8 cellular contexts compared by ENCODE assay signal in genomic region chr1:111202707-111203623, GRCh38. TPM values are rescaled to one million over a fixed set of nuclear protein-coding genes. Genes with fewer than 3 reads are reported as not detected.
DNase-seq lines count a peak whose midpoint lies in the region; ATAC-seq and TF ChIP-seq lines count a peak whose summit lies in the region.

No MANE protein-coding gene starts in this region.

- peak overlapping the region; percentile 96 for H3K4me3 Mint-ChIP-seq in activated T-cell treated with anti-CD3 and anti-CD28 coated beads, Interleukin-2, amount 50 U/mL, for 24 hours

- H3K27me3 Mint-ChIP-seq in activated T-cell treated with anti-CD3 and anti-CD28 coated beads, Interleukin-2, amount 50 U/mL, for 24 hours = no peaks in the 10 kb centered on the region

- no peak for TF ChIP-seq POLR2A in right lobe of liver (IDR thresholded peaks at IDR 0.05)

- H3K36me3 ChIP-seq in right lobe of liver = peaks cover 0 to 3% (median 0%) of the 10 kb centered on the region in 4 donors

- H3K4me1 ChIP-seq in right lobe of liver = peaks cover 0 to 50% (median 20%) of the 10 kb centered on the region in 4 donors

- no peaks in the 10 kb centered on the region for H3K9me3 ChIP-seq in right lobe of liver

- in situ Hi-C loops in ACHN (cut with HindIII; ENCODE audit: low pct_ligation_motif_present, low pct_unique_long_range_greater_than_20kb, low sequenced_read_pairs) = no loop called here

- no peaks in the 10 kb centered on the region for H3K27me3 ChIP-seq in right lobe of liver

- intact Hi-C loops in right lobe of liver (cut with DNase I) = no loop called here

- WGBS in right lobe of liver (ENCODE audit: insufficient coverage, low coverage, low lambda C conversion rate, missing lambda C conversion rate) = 33% methylated on average over 2 of the region's 4 CpGs

- peak; percentile 68 for DNase-seq in ACHN
- no peak for DNase-seq in activated T-cell treated with anti-CD3 and anti-CD28 coated beads, Interleukin-2, amount 50 U/mL, for 24 hours
- no peak for DNase-seq in right lobe of liver
- DNase-seq in GM19240 (ENCODE audit: insufficient read length, low spot score) = no peak
- DNase-seq in dermis blood vessel endothelial cell = no peak

- peak overlapping the region; percentile 68 to 78 (median 75) for H3K27ac ChIP-seq in right lobe of liver

- peak overlapping the region; percentile 98 for H3K27ac Mint-ChIP-seq in activated T-cell treated with anti-CD3 and anti-CD28 coated beads, Interleukin-2, amount 50 U/mL, for 24 hours

- no peaks in the 10 kb centered on the region for H3K9me3 Mint-ChIP-seq in activated T-cell treated with anti-CD3 and anti-CD28 coated beads, Interleukin-2, amount 50 U/mL, for 24 hours

- H3K4me3 ChIP-seq in right lobe of liver = peak overlapping the region; percentile 70 to 82 (median 71)

- TF ChIP-seq CTCF in right lobe of liver (IDR thresholded peaks at IDR 0.05) = no peak

- peaks cover 57% of the 10 kb centered on the region for H3K4me1 Mint-ChIP-seq in activated T-cell treated with anti-CD3 and anti-CD28 coated beads, Interleukin-2, amount 50 U/mL, for 24 hours (ENCODE audit: low read depth)

- peak; percentile 6 for ATAC-seq in GM18909 (IDR thresholded peaks at IDR 0.05; ENCODE audit: poor library complexity, unreplicated experiment)
- ATAC-seq in right lobe of liver = peak in 1 of 4 donors; percentile 0
- ATAC-seq in HG03159 (IDR thresholded peaks at IDR 0.05; ENCODE audit: unreplicated experiment) = no peak
- ATAC-seq in HG03469 (IDR thresholded peaks at IDR 0.05; ENCODE audit: unreplicated experiment) = no peak

- H3K36me3 Mint-ChIP-seq in activated T-cell treated with anti-CD3 and anti-CD28 coated beads, Interleukin-2, amount 50 U/mL, for 24 hours (ENCODE audit: low read depth) = peaks cover 30% of the 10 kb centered on the region

RNA-seq across cellular contexts. Expression of gene DENND2D, which starts 2.5 kb away (rescaled TPM):
- 10 to 100 TPM in 5 of 6 experiments, 1 to 10 TPM in 1; 9.6 to 18.6 (median 13.9) TPM for total RNA-seq in right lobe of liver
- total RNA-seq in dermis blood vessel endothelial cell = 2.6 and 2.7 TPM in 2 replicates

RNA-seq across cellular contexts. Expression of gene CHI3L2, which starts 24.5 kb away (rescaled TPM):
- total RNA-seq in right lobe of liver (under 1 TPM in 5 of 6 experiments, not detected in 1; 0.15 to 0.58 (median 0.26) TPM), dermis blood vessel endothelial cell (under 0.01 TPM in 1 of 2 replicates, not detected in the other)
